Comparison of ENCODE assay signal across 11 cellular contexts in genomic region chr1:59498640-59499039, GRCh38.
A peak's percentile ranks its signal among the peaks of the same experiment; 100 is the strongest.
DNase-seq lines count a peak whose midpoint lies in the region; ATAC-seq, FAIRE-seq and TF ChIP-seq lines count a peak whose summit lies in the region.
"Had no signal": no experiment of that assay in that cellular context is flagged by ENCODE, and none has a peak within 500 bp of the region (broad histone marks: within the 10 kb centered on the region; RNA-seq: fewer than 3 reads in every experiment).

No MANE protein-coding gene starts in this region.

- peaks cover 0 to 3% (median 0%) of the 10 kb centered on the region in 3 donors for H3K27me3 Mint-ChIP-seq in CD14-positive monocyte (ENCODE audit: low read depth in 3 of 3)
- H3K27me3 Mint-ChIP-seq in activated T-cell treated with anti-CD3 and anti-CD28 coated beads, Interleukin-2, amount 50 U/mL, for 4 hours (ENCODE audit: low read depth), result no peaks in the 10 kb centered on the region
- no peaks in the 10 kb centered on the region for H3K27me3 Mint-ChIP-seq in stimulated activated memory B cell treated with anti-CD40 and anti-IgM and Interleukin-4, amounts not matched to agents 10 μg/mL and 1 μg/mL and 100 μg/mL, for 72 hours
- H3K27me3 Mint-ChIP-seq: activated T-cell treated with anti-CD3 and anti-CD28 coated beads, Interleukin-2, amount 50 U/mL, for 24 hours; IgD-negative memory B cell had no signal

- H3K9me3 Mint-ChIP-seq in CD14-positive monocyte, result peaks cover 0 to 8% (median 0%) of the 10 kb centered on the region in 7 donors
- H3K9me3 Mint-ChIP-seq in activated T-cell treated with anti-CD3 and anti-CD28 coated beads, Interleukin-2, amount 50 U/mL, for 4 hours, result no peaks in the 10 kb centered on the region
- peaks cover 4% of the 10 kb centered on the region for H3K9me3 Mint-ChIP-seq in stimulated activated memory B cell treated with anti-CD40 and anti-IgM and Interleukin-4, amounts not matched to agents 10 μg/mL and 1 μg/mL and 100 μg/mL, for 72 hours

- peak; percentile 13 for FAIRE-seq in bronchial epithelial cell (lab: Jason Lieb, UNC)

- peak overlapping the region in 5 of 7 donors; percentile 12 to 84 (median 68) for H3K27ac Mint-ChIP-seq in CD14-positive monocyte
- no peak overlapping the region for H3K27ac Mint-ChIP-seq in stimulated activated memory B cell treated with anti-CD40 and anti-IgM and Interleukin-4, amounts not matched to agents 10 μg/mL and 1 μg/mL and 100 μg/mL, for 72 hours
- H3K27ac Mint-ChIP-seq: activated T-cell treated with anti-CD3 and anti-CD28 coated beads, Interleukin-2, amount 50 U/mL, for 24 hours; IgD-negative memory B cell had no signal

- TF ChIP-seq CTCF in CD14-positive monocyte (IDR thresholded peaks at IDR 0.05) (no peak), bronchial epithelial cell (IDR thresholded peaks at IDR 0.05; ENCODE audit: insufficient read depth, low read length, severe bottlenecking) (no peak)

- H3K36me3 Mint-ChIP-seq in CD14-positive monocyte, result peaks cover 0 to 2% of the 10 kb centered on the region in 2 donors
- peaks cover 1% of the 10 kb centered on the region for H3K36me3 Mint-ChIP-seq in activated T-cell treated with anti-CD3 and anti-CD28 coated beads, Interleukin-2, amount 50 U/mL, for 4 hours (ENCODE audit: insufficient read depth)
- peaks cover 24% of the 10 kb centered on the region for H3K36me3 Mint-ChIP-seq in stimulated activated memory B cell treated with anti-CD40 and anti-IgM and Interleukin-4, amounts not matched to agents 10 μg/mL and 1 μg/mL and 100 μg/mL, for 72 hours

- DNase-seq in CD14-positive monocyte (ENCODE audit: low spot score) (no peak), MV-4-11 (lab: John Stamatoyannopoulos, UW) (peak; percentile 60), bronchial epithelial cell (ENCODE audit: low read depth) (no peak), lung microvascular endothelial cell (ENCODE audit: low read depth in 2 of 2) (peak; percentile 45 to 58)
- no peak for DNase-seq in activated T-cell treated with anti-CD3 and anti-CD28 coated beads, Interleukin-2, amount 50 U/mL, for 4 hours
- DNase-seq: activated T-cell treated with anti-CD3 and anti-CD28 coated beads, Interleukin-2, amount 50 U/mL, for 24 hours had no signal

- peaks cover 26% of the 10 kb centered on the region for H3K4me1 Mint-ChIP-seq in CD14-positive monocyte
- no peaks in the 10 kb centered on the region for H3K4me1 Mint-ChIP-seq in activated T-cell treated with anti-CD3 and anti-CD28 coated beads, Interleukin-2, amount 50 U/mL, for 4 hours (ENCODE audit: low read depth)
- peaks cover 12% of the 10 kb centered on the region for H3K4me1 Mint-ChIP-seq in stimulated activated memory B cell treated with anti-CD40 and anti-IgM and Interleukin-4, amounts not matched to agents 10 μg/mL and 1 μg/mL and 100 μg/mL, for 72 hours

- intact Hi-C loops in CD14-positive monocyte (cut with micrococcal nuclease), result no loop called here

- H3K36me3 ChIP-seq in bronchial epithelial cell (ENCODE audit: control insufficient read depth, insufficient read depth, low read length), result no peaks in the 10 kb centered on the region
- H3K36me3 ChIP-seq: suprapubic skin had no signal

- H3K4me3 Mint-ChIP-seq in CD14-positive monocyte, result no peak overlapping the region
- no peak overlapping the region for H3K4me3 Mint-ChIP-seq in activated T-cell treated with anti-CD3 and anti-CD28 coated beads, Interleukin-2, amount 50 U/mL, for 4 hours
- H3K4me3 Mint-ChIP-seq in stimulated activated memory B cell treated with anti-CD40 and anti-IgM and Interleukin-4, amounts not matched to agents 10 μg/mL and 1 μg/mL and 100 μg/mL, for 72 hours, result no peak overlapping the region
- H3K4me3 Mint-ChIP-seq: activated T-cell treated with anti-CD3 and anti-CD28 coated beads, Interleukin-2, amount 50 U/mL, for 24 hours had no signal

- no peaks in the 10 kb centered on the region for H3K27me3 ChIP-seq in bronchial epithelial cell (ENCODE audit: control insufficient read depth, insufficient read depth, low read length)
- H3K27me3 ChIP-seq: suprapubic skin had no signal

- H3K4me3 ChIP-seq in bronchial epithelial cell (ENCODE audit: low read depth, low read length), result no peak overlapping the region
- H3K4me3 ChIP-seq: suprapubic skin had no signal

- ATAC-seq in activated T-cell treated with anti-CD3 and anti-CD28 coated beads, Interleukin-2, amount 50 U/mL, for 4 hours, result no peak
- no peak for ATAC-seq in GM18502 (IDR thresholded peaks at IDR 0.05; ENCODE audit: poor library complexity, unreplicated experiment)
- no peak for ATAC-seq in GM21423 (IDR thresholded peaks at IDR 0.05; ENCODE audit: unreplicated experiment)
- no peak for ATAC-seq in stimulated activated memory B cell treated with anti-CD40 and anti-IgM and Interleukin-4, amounts not matched to agents 10 μg/mL and 1 μg/mL and 100 μg/mL, for 72 hours

Comparison
In these comparisons a context has a peak if more than half of its experiments do, and no peak if none do; other contexts are left out.
1. DNase-seq: peak in MV-4-11 (single experiment) and lung microvascular endothelial cell (2 of 2); none in CD14-positive monocyte (single experiment), bronchial epithelial cell (single experiment) and activated T-cell treated with anti-CD3 and anti-CD28 coated beads, Interleukin-2, amount 50 U/mL, for 4 hours (single experiment).